ENCODE assay signal across 17 cellular contexts in the genomic region with DNA sequence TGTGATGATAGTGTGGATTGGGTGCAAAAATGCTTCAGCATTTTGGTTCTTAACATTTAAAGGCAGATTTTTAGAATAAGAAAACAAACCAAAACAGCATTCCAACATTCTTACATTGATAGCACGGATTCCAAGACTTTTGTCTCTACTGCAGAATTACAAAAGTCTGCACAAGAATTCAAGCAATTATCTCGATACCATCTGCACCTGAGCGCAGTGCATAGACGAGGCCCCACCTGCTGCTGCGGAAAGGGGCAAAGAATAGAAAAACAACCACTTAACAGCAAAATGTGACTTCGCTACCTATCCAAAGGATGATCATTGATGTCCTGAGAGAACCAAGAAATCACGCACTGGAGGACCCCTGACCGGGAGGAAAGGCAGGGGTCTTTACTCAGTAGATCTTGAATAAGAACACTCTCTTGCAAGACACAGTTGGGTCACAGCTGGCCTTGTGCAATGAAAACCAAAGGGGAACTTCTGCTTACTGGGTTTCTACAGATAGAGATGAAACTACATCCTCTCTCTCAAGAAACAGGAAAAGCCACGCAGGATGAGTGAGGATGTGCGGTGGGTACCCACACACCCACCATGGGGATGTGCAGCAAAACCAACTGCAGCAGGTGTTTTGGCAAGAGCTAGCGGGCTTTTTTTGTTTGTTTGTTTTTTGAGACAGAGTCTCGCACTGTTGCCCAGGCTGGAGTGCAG. TPM values are rescaled to one million over a fixed set of nuclear protein-coding genes. Genes with fewer than 3 reads are reported as not detected.
DNase-seq lines count a peak whose midpoint lies in the region; ATAC-seq lines count a peak whose summit lies in the region.
"Had no signal": no experiment of that assay in that cellular context is flagged by ENCODE, and none has a peak within 500 bp of the region (broad histone marks: within the 10 kb centered on the region; RNA-seq: fewer than 3 reads in every experiment).

No MANE protein-coding gene starts in this region.

- H3K27me3 Mint-ChIP-seq in activated CD4-positive, alpha-beta memory T cell treated with anti-CD3 and anti-CD28 coated beads, Interleukin-2, amount 10 ng/mL, durations not matched to agents 7 days and 5 days: peaks cover 15% of the 10 kb centered on the region
- H3K27me3 Mint-ChIP-seq in activated CD4-positive, alpha-beta memory T cell treated with anti-CD3 and anti-CD28 coated beads for 36 hours: peaks cover 5% of the 10 kb centered on the region
- H3K27me3 Mint-ChIP-seq in CD8-positive, alpha-beta memory T cell: peaks cover 16 to 27% of the 10 kb centered on the region in 2 donors
- H3K27me3 Mint-ChIP-seq in activated T-helper 1 cell treated with anti-CD3 and anti-CD28 coated beads, Interleukin-12 subunit alpha, Interleukin-12 subunit beta, Interleukin-2, Interleukin-4 antibody, amounts not matched to agents 30 ng/mL and 10 ng/mL and 1 ng/mL, durations not matched to agents 14 hours and 24 hours and 36 hours (ENCODE audit: insufficient read depth): peaks cover 3% of the 10 kb centered on the region
- H3K27me3 Mint-ChIP-seq in natural killer cell treated with Interleukin-12 subunit alpha and Interleukin-12 subunit beta and Interleukin-15 and Interleukin-18, amount 100 ng/mL, for 72 hours: peaks cover 8 to 9% of the 10 kb centered on the region in 2 donors

- CTCF ChIA-PET in activated CD4-positive, alpha-beta memory T cell treated with anti-CD3 and anti-CD28 coated beads, Interleukin-2, amount 10 ng/mL, durations not matched to agents 7 days and 5 days (lab: Charles Lee): no interaction called here
- CTCF ChIA-PET in activated CD4-positive, alpha-beta memory T cell treated with anti-CD3 and anti-CD28 coated beads for 36 hours (lab: Charles Lee): interaction anchor here (1.2 kb wide), 1 partner anchor 88 kb away, joined by 3 read pairs; no protein-coding TSS in a partner anchor
- CTCF ChIA-PET in CD8-positive, alpha-beta memory T cell (lab: Charles Lee): no interaction called here

- peak; percentile 67 to 73 for ATAC-seq in natural killer cell treated with Interleukin-12 subunit alpha and Interleukin-12 subunit beta and Interleukin-15 and Interleukin-18, amount 100 ng/mL, for 72 hours
- no peak for ATAC-seq in GM21381 (IDR thresholded peaks at IDR 0.05; ENCODE audit: unreplicated experiment)

- no peak overlapping the region for H3K27ac ChIP-seq in CD8-positive, alpha-beta memory T cell (ENCODE audit: low read depth, low read length)
- H3K27ac ChIP-seq: ascending aorta had no signal

- no peaks in the 10 kb centered on the region for H3K36me3 ChIP-seq in CD8-positive, alpha-beta memory T cell (ENCODE audit: insufficient read depth, low read length)
- H3K36me3 ChIP-seq: ascending aorta had no signal

- H3K4me1 ChIP-seq in CD8-positive, alpha-beta memory T cell (ENCODE audit: insufficient read depth, low read length): peaks cover 39% of the 10 kb centered on the region
- H3K4me1 ChIP-seq: ascending aorta had no signal

- intact Hi-C loops in activated CD4-positive, alpha-beta memory T cell treated with anti-CD3 and anti-CD28 coated beads for 36 hours (cut with micrococcal nuclease): no loop called here
- intact Hi-C loops in activated T-helper 1 cell treated with anti-CD3 and anti-CD28 coated beads, Interleukin-12 subunit alpha, Interleukin-12 subunit beta, Interleukin-2, Interleukin-4 antibody, amounts not matched to agents 30 ng/mL and 10 ng/mL and 1 ng/mL, durations not matched to agents 14 hours and 24 hours and 36 hours (cut with micrococcal nuclease): no loop called here

- no peaks in the 10 kb centered on the region for H3K27me3 ChIP-seq in CD8-positive, alpha-beta memory T cell (ENCODE audit: insufficient read depth, low read length, poor library complexity, severe bottlenecking)
- H3K27me3 ChIP-seq: ascending aorta had no signal

- peak; percentile 45 for DNase-seq in activated CD4-positive, alpha-beta memory T cell treated with anti-CD3 and anti-CD28 coated beads, Interleukin-2, amount 10 ng/mL, durations not matched to agents 7 days and 5 days
- DNase-seq in activated CD4-positive, alpha-beta memory T cell treated with anti-CD3 and anti-CD28 coated beads for 36 hours: no peak
- peak in 1 of 5 donors; percentile 79 for DNase-seq in CD8-positive, alpha-beta memory T cell
- DNase-seq in activated T-helper 1 cell treated with anti-CD3 and anti-CD28 coated beads, Interleukin-12 subunit alpha, Interleukin-12 subunit beta, Interleukin-2, Interleukin-4 antibody, amounts not matched to agents 30 ng/mL and 10 ng/mL and 1 ng/mL, durations not matched to agents 14 hours and 24 hours and 36 hours (ENCODE audit: low spot score): peak; percentile 59
- no peak for DNase-seq in natural killer cell treated with Interleukin-12 subunit alpha and Interleukin-12 subunit beta and Interleukin-15 and Interleukin-18, amount 100 ng/mL, for 72 hours (ENCODE audit: low spot score)
- no peak for DNase-seq in activated gamma-delta T cell (lab: John Stamatoyannopoulos, UW)
- DNase-seq in stimulated activated CD4-positive, alpha-beta T cell treated with anti-CD3 and anti-CD28 coated beads, Interleukin-15, amount 100 ng/mL, for 24 hours: no peak
- DNase-seq: activated CD4-positive, CD25-positive, alpha-beta regulatory T cell treated with anti-CD3 and anti-CD28 coated beads, Interleukin-2, amount 50 U/mL, for 72 hours; activated T-cell treated with anti-CD3 and anti-CD28 coated beads, Interleukin-2, amount 50 U/mL, for 48 hours; kidney glomerular epithelial cell; NCI-H2029 treated with DMSO at 0.1 percent for 48 hours; NCI-H510A treated with DMSO at 0.1 percent for 48 hours; SIG-M5 had no signal

- POLR2A ChIA-PET in activated CD4-positive, alpha-beta memory T cell treated with anti-CD3 and anti-CD28 coated beads, Interleukin-2, amount 10 ng/mL, durations not matched to agents 7 days and 5 days (lab: Charles Lee): interaction anchor here (0.6 to 1.1 kb wide), 3 partner anchors 9 to 84 kb away, joined by 3 read pairs; no protein-coding TSS in a partner anchor
- POLR2A ChIA-PET in activated CD4-positive, alpha-beta memory T cell treated with anti-CD3 and anti-CD28 coated beads for 36 hours (lab: Charles Lee): no interaction called here
- POLR2A ChIA-PET in CD8-positive, alpha-beta memory T cell (lab: Charles Lee): no interaction called here

- H3K36me3 Mint-ChIP-seq in activated CD4-positive, alpha-beta memory T cell treated with anti-CD3 and anti-CD28 coated beads, Interleukin-2, amount 10 ng/mL, durations not matched to agents 7 days and 5 days (ENCODE audit: low read depth): no peaks in the 10 kb centered on the region
- no peaks in the 10 kb centered on the region for H3K36me3 Mint-ChIP-seq in activated CD4-positive, alpha-beta memory T cell treated with anti-CD3 and anti-CD28 coated beads for 36 hours
- no peaks in the 10 kb centered on the region for H3K36me3 Mint-ChIP-seq in CD8-positive, alpha-beta memory T cell
- peaks cover 2% of the 10 kb centered on the region for H3K36me3 Mint-ChIP-seq in activated T-helper 1 cell treated with anti-CD3 and anti-CD28 coated beads, Interleukin-12 subunit alpha, Interleukin-12 subunit beta, Interleukin-2, Interleukin-4 antibody, amounts not matched to agents 30 ng/mL and 10 ng/mL and 1 ng/mL, durations not matched to agents 14 hours and 24 hours and 36 hours (ENCODE audit: low read depth)
- no peaks in the 10 kb centered on the region for H3K36me3 Mint-ChIP-seq in natural killer cell treated with Interleukin-12 subunit alpha and Interleukin-12 subunit beta and Interleukin-15 and Interleukin-18, amount 100 ng/mL, for 72 hours

- no peak overlapping the region for H3K27ac Mint-ChIP-seq in activated CD4-positive, alpha-beta memory T cell treated with anti-CD3 and anti-CD28 coated beads, Interleukin-2, amount 10 ng/mL, durations not matched to agents 7 days and 5 days
- no peak overlapping the region for H3K27ac Mint-ChIP-seq in activated CD4-positive, alpha-beta memory T cell treated with anti-CD3 and anti-CD28 coated beads for 36 hours
- peak overlapping the region in 3 of 8 donors; percentile 6 to 58 (median 54) for H3K27ac Mint-ChIP-seq in CD8-positive, alpha-beta memory T cell
- peak overlapping the region; percentile 90 for H3K27ac Mint-ChIP-seq in activated T-helper 1 cell treated with anti-CD3 and anti-CD28 coated beads, Interleukin-12 subunit alpha, Interleukin-12 subunit beta, Interleukin-2, Interleukin-4 antibody, amounts not matched to agents 30 ng/mL and 10 ng/mL and 1 ng/mL, durations not matched to agents 14 hours and 24 hours and 36 hours
- H3K27ac Mint-ChIP-seq in natural killer cell treated with Interleukin-12 subunit alpha and Interleukin-12 subunit beta and Interleukin-15 and Interleukin-18, amount 100 ng/mL, for 72 hours: peak overlapping the region; percentile 35 to 54
- H3K27ac Mint-ChIP-seq: progenitor cell of endocrine pancreas had no signal

- peaks cover 29% of the 10 kb centered on the region for H3K4me1 Mint-ChIP-seq in activated CD4-positive, alpha-beta memory T cell treated with anti-CD3 and anti-CD28 coated beads, Interleukin-2, amount 10 ng/mL, durations not matched to agents 7 days and 5 days
- H3K4me1 Mint-ChIP-seq in activated CD4-positive, alpha-beta memory T cell treated with anti-CD3 and anti-CD28 coated beads for 36 hours (ENCODE audit: low read depth): peaks cover 17% of the 10 kb centered on the region
- H3K4me1 Mint-ChIP-seq in CD8-positive, alpha-beta memory T cell: peaks cover 8 to 13% (median 9%) of the 10 kb centered on the region in 3 donors
- H3K4me1 Mint-ChIP-seq in activated T-helper 1 cell treated with anti-CD3 and anti-CD28 coated beads, Interleukin-12 subunit alpha, Interleukin-12 subunit beta, Interleukin-2, Interleukin-4 antibody, amounts not matched to agents 30 ng/mL and 10 ng/mL and 1 ng/mL, durations not matched to agents 14 hours and 24 hours and 36 hours (ENCODE audit: low read depth): peaks cover 64% of the 10 kb centered on the region
- peaks cover 11 to 12% of the 10 kb centered on the region in 2 donors for H3K4me1 Mint-ChIP-seq in natural killer cell treated with Interleukin-12 subunit alpha and Interleukin-12 subunit beta and Interleukin-15 and Interleukin-18, amount 100 ng/mL, for 72 hours (ENCODE audit: low read depth in 2 of 2)

- H3K9me3 Mint-ChIP-seq in activated CD4-positive, alpha-beta memory T cell treated with anti-CD3 and anti-CD28 coated beads, Interleukin-2, amount 10 ng/mL, durations not matched to agents 7 days and 5 days: no peaks in the 10 kb centered on the region
- no peaks in the 10 kb centered on the region for H3K9me3 Mint-ChIP-seq in activated CD4-positive, alpha-beta memory T cell treated with anti-CD3 and anti-CD28 coated beads for 36 hours
- H3K9me3 Mint-ChIP-seq in CD8-positive, alpha-beta memory T cell: no peaks in the 10 kb centered on the region
- H3K9me3 Mint-ChIP-seq in activated T-helper 1 cell treated with anti-CD3 and anti-CD28 coated beads, Interleukin-12 subunit alpha, Interleukin-12 subunit beta, Interleukin-2, Interleukin-4 antibody, amounts not matched to agents 30 ng/mL and 10 ng/mL and 1 ng/mL, durations not matched to agents 14 hours and 24 hours and 36 hours: no peaks in the 10 kb centered on the region
- H3K9me3 Mint-ChIP-seq in natural killer cell treated with Interleukin-12 subunit alpha and Interleukin-12 subunit beta and Interleukin-15 and Interleukin-18, amount 100 ng/mL, for 72 hours: no peaks in the 10 kb centered on the region

- no peaks in the 10 kb centered on the region for H3K9me3 ChIP-seq in CD8-positive, alpha-beta memory T cell (ENCODE audit: low read length)
- H3K9me3 ChIP-seq: ascending aorta had no signal

- H3K4me3 Mint-ChIP-seq in activated CD4-positive, alpha-beta memory T cell treated with anti-CD3 and anti-CD28 coated beads, Interleukin-2, amount 10 ng/mL, durations not matched to agents 7 days and 5 days: peak overlapping the region; percentile 36
- H3K4me3 Mint-ChIP-seq in activated CD4-positive, alpha-beta memory T cell treated with anti-CD3 and anti-CD28 coated beads for 36 hours: no peak overlapping the region
- H3K4me3 Mint-ChIP-seq in CD8-positive, alpha-beta memory T cell: peak overlapping the region in 6 of 7 donors; percentile 18 to 73 (median 38)
- peak overlapping the region; percentile 48 for H3K4me3 Mint-ChIP-seq in activated T-helper 1 cell treated with anti-CD3 and anti-CD28 coated beads, Interleukin-12 subunit alpha, Interleukin-12 subunit beta, Interleukin-2, Interleukin-4 antibody, amounts not matched to agents 30 ng/mL and 10 ng/mL and 1 ng/mL, durations not matched to agents 14 hours and 24 hours and 36 hours
- peak overlapping the region; percentile 43 for H3K4me3 Mint-ChIP-seq in natural killer cell treated with Interleukin-12 subunit alpha and Interleukin-12 subunit beta and Interleukin-15 and Interleukin-18, amount 100 ng/mL, for 72 hours

- no peak overlapping the region for H3K4me3 ChIP-seq in CD8-positive, alpha-beta memory T cell (ENCODE audit: low read length)
- H3K4me3 ChIP-seq: ascending aorta, smooth muscle cell had no signal

RNA-seq across cellular contexts. Expression of a gene that starts 54.3 kb away (rescaled TPM):
- 10 to 100 TPM; 85.5 to 85.6 TPM for total RNA-seq in activated CD4-positive, alpha-beta memory T cell treated with anti-CD3 and anti-CD28 coated beads, Interleukin-2, amount 10 ng/mL, durations not matched to agents 7 days and 5 days
- 10 to 100 TPM; 49.0 to 49.1 TPM for total RNA-seq in activated CD4-positive, alpha-beta memory T cell treated with anti-CD3 and anti-CD28 coated beads for 36 hours
- total RNA-seq in CD8-positive, alpha-beta memory T cell: 10 to 100 TPM; 34.5 to 36.1 TPM
- 20.3 TPM for polyA plus RNA-seq in CD8-positive, alpha-beta memory T cell
- 111 and 112 TPM in 2 replicates for total RNA-seq in activated T-helper 1 cell treated with anti-CD3 and anti-CD28 coated beads, Interleukin-12 subunit alpha, Interleukin-12 subunit beta, Interleukin-2, Interleukin-4 antibody, amounts not matched to agents 30 ng/mL and 10 ng/mL and 1 ng/mL, durations not matched to agents 14 hours and 24 hours and 36 hours
- total RNA-seq in natural killer cell treated with Interleukin-12 subunit alpha and Interleukin-12 subunit beta and Interleukin-15 and Interleukin-18, amount 100 ng/mL, for 72 hours: 100 to 1,000 TPM; 122 to 192 TPM

Comparison
In these comparisons a context has a peak if more than half of its experiments do, and no peak if none do; other contexts are left out.
1. DNase-seq: peak in activated CD4-positive, alpha-beta memory T cell treated with anti-CD3 and anti-CD28 coated beads, Interleukin-2, amount 10 ng/mL, durations not matched to agents 7 days and 5 days (single experiment) and activated T-helper 1 cell treated with anti-CD3 and anti-CD28 coated beads, Interleukin-12 subunit alpha, Interleukin-12 subunit beta, Interleukin-2, Interleukin-4 antibody, amounts not matched to agents 30 ng/mL and 10 ng/mL and 1 ng/mL, durations not matched to agents 14 hours and 24 hours and 36 hours (single experiment); none in activated CD4-positive, alpha-beta memory T cell treated with anti-CD3 and anti-CD28 coated beads for 36 hours (single experiment), natural killer cell treated with Interleukin-12 subunit alpha and Interleukin-12 subunit beta and Interleukin-15 and Interleukin-18, amount 100 ng/mL, for 72 hours (single experiment), activated gamma-delta T cell (single experiment) and stimulated activated CD4-positive, alpha-beta T cell treated with anti-CD3 and anti-CD28 coated beads, Interleukin-15, amount 100 ng/mL, for 24 hours (single experiment).
2. H3K27ac Mint-ChIP-seq: peak in activated T-helper 1 cell treated with anti-CD3 and anti-CD28 coated beads, Interleukin-12 subunit alpha, Interleukin-12 subunit beta, Interleukin-2, Interleukin-4 antibody, amounts not matched to agents 30 ng/mL and 10 ng/mL and 1 ng/mL, durations not matched to agents 14 hours and 24 hours and 36 hours (single experiment) and natural killer cell treated with Interleukin-12 subunit alpha and Interleukin-12 subunit beta and Interleukin-15 and Interleukin-18, amount 100 ng/mL, for 72 hours (2 of 2); none in activated CD4-positive, alpha-beta memory T cell treated with anti-CD3 and anti-CD28 coated beads, Interleukin-2, amount 10 ng/mL, durations not matched to agents 7 days and 5 days (single experiment) and activated CD4-positive, alpha-beta memory T cell treated with anti-CD3 and anti-CD28 coated beads for 36 hours (single experiment).